ENCODE assay signal across 8 cellular contexts in genomic region chr17:18257747-18258355, GRCh38. TPM values are rescaled to one million over a fixed set of nuclear protein-coding genes. Genes with fewer than 3 reads are reported as not detected.
DNase-seq lines count a peak whose midpoint lies in the region; ATAC-seq and TF ChIP-seq lines count a peak whose summit lies in the region.

No MANE protein-coding gene starts in this region.

- H3K79me2 ChIP-seq in PC-9 (ENCODE audit: low read depth), result peaks cover 51% of the 10 kb centered on the region

- no peaks in the 10 kb centered on the region for H3K27me3 Mint-ChIP-seq in natural killer cell treated with Interleukin-12 subunit alpha and Interleukin-12 subunit beta and Interleukin-15 and Interleukin-18, amount 100 ng/mL, for 72 hours

- peaks cover 38% of the 10 kb centered on the region for H4K20me1 ChIP-seq in PC-9 (ENCODE audit: insufficient read depth)

- BruUV-seq in PC-9 (replicated peaks; lab: Mats Ljungman, UMichigan), result no TSS peak

- peak overlapping the region; percentile 72 for H2AFZ ChIP-seq in PC-9

- 0 to 1% methylated on average over 14 to 15 of the region's 22 CpGs for WGBS in thyroid gland, 2 donors

- H3K4me3 Mint-ChIP-seq in natural killer cell treated with Interleukin-12 subunit alpha and Interleukin-12 subunit beta and Interleukin-15 and Interleukin-18, amount 100 ng/mL, for 72 hours, result peak overlapping the region; percentile 95

- peaks cover 11 to 22% of the 10 kb centered on the region in 2 donors for H3K4me1 Mint-ChIP-seq in natural killer cell treated with Interleukin-12 subunit alpha and Interleukin-12 subunit beta and Interleukin-15 and Interleukin-18, amount 100 ng/mL, for 72 hours (ENCODE audit: low read depth in 2 of 2)

- H3K9me3 ChIP-seq in PC-9 (ENCODE audit: insufficient read depth, low read depth) (no peaks in the 10 kb centered on the region), thyroid gland (no peaks in the 10 kb centered on the region)

- 0 out of 2 replicates have a peak, but pooled peaks have one; percentile 11 for TF ChIP-seq CTCF in PC-9 (conservative IDR thresholded peaks at IDR 0.05)
- no peak for TF ChIP-seq CTCF in fibroblast of villous mesenchyme (IDR thresholded peaks at IDR 0.05; ENCODE audit: insufficient read depth, low read depth, low read length)
- TF ChIP-seq CTCF in thyroid gland (IDR thresholded peaks at IDR 0.05), result no peak

- POLR2A ChIA-PET in PC-9 (lab: Charles Lee; ENCODE audit: unreplicated experiment), result interaction anchor here (0.6 kb wide), 3 partner anchors 67 to 1379 kb away, joined by 3 to 5 read pairs (median 4); no protein-coding TSS in a partner anchor

- TF ChIP-seq POLR2A in thyroid gland (IDR thresholded peaks at IDR 0.05), result peak in 1 of 2 donors; percentile 6

- peak overlapping the region; percentile 79 for H3K4me3 ChIP-seq in GM08714 (ENCODE audit: low read length)
- H3K4me3 ChIP-seq in PC-9, result peak overlapping the region; percentile 77
- H3K4me3 ChIP-seq in fibroblast of villous mesenchyme (ENCODE audit: low read depth, low read length), result peak overlapping the region; percentile 83
- H3K4me3 ChIP-seq in thyroid gland (replicated peaks in 1 of 3), result peak overlapping the region; percentile 38 to 99 (median 62)

- peaks cover 51% of the 10 kb centered on the region for H3F3A ChIP-seq in PC-9 (ENCODE audit: insufficient read depth, low read depth)

- no peaks in the 10 kb centered on the region for H3K9me3 Mint-ChIP-seq in natural killer cell treated with Interleukin-12 subunit alpha and Interleukin-12 subunit beta and Interleukin-15 and Interleukin-18, amount 100 ng/mL, for 72 hours

- H3K36me3 ChIP-seq in PC-9 (ENCODE audit: low read depth) (peaks cover 35% of the 10 kb centered on the region), thyroid gland (peaks cover 24 to 34% of the 10 kb centered on the region in 2 donors)

- DNase-seq in PC-9, result peak; percentile 75 to 88
- DNase-seq in activated gamma-delta T cell (lab: John Stamatoyannopoulos, UW), result peak; percentile 33
- peak; percentile 73 for DNase-seq in fibroblast of villous mesenchyme (ENCODE audit: low read depth)
- peak; percentile 82 for DNase-seq in natural killer cell treated with Interleukin-12 subunit alpha and Interleukin-12 subunit beta and Interleukin-15 and Interleukin-18, amount 100 ng/mL, for 72 hours (ENCODE audit: low spot score)
- peak; percentile 83 for DNase-seq in thyroid gland
- DNase-seq in NCI-H128 (lab: John Stamatoyannopoulos, UW; ENCODE audit: unreplicated experiment), result no peak

- peaks cover 39% of the 10 kb centered on the region for H3K4me1 ChIP-seq in PC-9 (replicated peaks; ENCODE audit: insufficient read depth)
- H3K4me1 ChIP-seq in thyroid gland, result peaks cover 38 to 49% of the 10 kb centered on the region in 2 donors

- H3K27ac Mint-ChIP-seq in natural killer cell treated with Interleukin-12 subunit alpha and Interleukin-12 subunit beta and Interleukin-15 and Interleukin-18, amount 100 ng/mL, for 72 hours, result peak overlapping the region; percentile 74 to 97

- intact Hi-C loops in PC-9 (cut with micrococcal nuclease; ENCODE audit: unreplicated experiment), result loop anchor here (1.0 to 2.0 kb wide), 2 partner anchors 57 to 75 kb away; partner anchors contain the start of genes ALKBH5 and SMCR8
- intact Hi-C loops in thyroid gland (cut with DNase I), result loop anchor here (5.0 kb wide), 1 partner anchor 59 kb away; the partner anchor contains the start of gene SMCR8

- no peaks in the 10 kb centered on the region for H3K36me3 Mint-ChIP-seq in natural killer cell treated with Interleukin-12 subunit alpha and Interleukin-12 subunit beta and Interleukin-15 and Interleukin-18, amount 100 ng/mL, for 72 hours

- CTCF ChIA-PET in PC-9 (lab: Charles Lee), result interaction anchor here (1.3 kb wide), 1 partner anchor 22 kb away, joined by 5 read pairs; no protein-coding TSS in a partner anchor

- H3K27ac ChIP-seq in PC-9 (peak overlapping the region; percentile 96), thyroid gland (peak overlapping the region; percentile 84 to 97 (median 95))

- H3K27me3 ChIP-seq in PC-9 (ENCODE audit: insufficient read depth, low read depth) (no peaks in the 10 kb centered on the region), thyroid gland (no peaks in the 10 kb centered on the region)

- no peaks in the 10 kb centered on the region for H3K9me2 ChIP-seq in PC-9 (ENCODE audit: insufficient read depth)

- peak overlapping the region; percentile 98 for H3K4me2 ChIP-seq in PC-9

- peak; percentile 29 for ATAC-seq in HG03045 (IDR thresholded peaks at IDR 0.05; ENCODE audit: unreplicated experiment)
- ATAC-seq in natural killer cell treated with Interleukin-12 subunit alpha and Interleukin-12 subunit beta and Interleukin-15 and Interleukin-18, amount 100 ng/mL, for 72 hours, result peak; percentile 80 to 81

RNA-seq across cellular contexts. Expression of gene FLII, which starts 0.7 kb away (rescaled TPM):
- total RNA-seq in PC-9 (2021) (430 and 434 TPM in 2 replicates), fibroblast of villous mesenchyme (205 and 244 TPM in 2 replicates), thyroid gland (100 to 1,000 TPM; 231 to 259 (median 241) TPM)
- total RNA-seq in natural killer cell treated with Interleukin-12 subunit alpha and Interleukin-12 subunit beta and Interleukin-15 and Interleukin-18, amount 100 ng/mL, for 72 hours, result 100 to 1,000 TPM; 247 to 285 TPM

RNA-seq across cellular contexts. Expression of gene MIEF2, which starts 2.6 kb away (rescaled TPM):
- 29.6 and 33.0 TPM in 2 replicates for total RNA-seq in PC-9 (2021)
- 16.4 and 18.4 TPM in 2 replicates for total RNA-seq in fibroblast of villous mesenchyme
- 1 to 10 TPM; 6.8 to 8.1 TPM for total RNA-seq in natural killer cell treated with Interleukin-12 subunit alpha and Interleukin-12 subunit beta and Interleukin-15 and Interleukin-18, amount 100 ng/mL, for 72 hours
- 10 to 100 TPM; 25.7 to 47.0 (median 34.9) TPM for total RNA-seq in thyroid gland

RNA-seq across cellular contexts. Expression of gene LLGL1, which starts 32.4 kb away (rescaled TPM):
- total RNA-seq in PC-9 (2021) (44.9 and 57.6 TPM in 2 replicates), fibroblast of villous mesenchyme (44.0 and 49.3 TPM in 2 replicates), thyroid gland (10 to 100 TPM; 14.5 to 19.4 (median 17.5) TPM)
- 10 to 100 TPM; 16.6 to 23.0 TPM for total RNA-seq in natural killer cell treated with Interleukin-12 subunit alpha and Interleukin-12 subunit beta and Interleukin-15 and Interleukin-18, amount 100 ng/mL, for 72 hours

RNA-seq across cellular contexts. Expression of gene TOP3A, which starts 56.9 kb away (rescaled TPM):
- total RNA-seq in PC-9 (2021) (51.2 and 52.2 TPM in 2 replicates), fibroblast of villous mesenchyme (29.0 and 45.8 TPM in 2 replicates), thyroid gland (10 to 100 TPM; 31.3 to 34.5 (median 32.5) TPM)
- total RNA-seq in natural killer cell treated with Interleukin-12 subunit alpha and Interleukin-12 subunit beta and Interleukin-15 and Interleukin-18, amount 100 ng/mL, for 72 hours, result 100 to 1,000 TPM in 1 of 2 donors, 10 to 100 TPM in 1; 65.6 to 144 TPM

RNA-seq across cellular contexts. Expression of gene SMCR8, which starts 57.2 kb away (rescaled TPM):
- total RNA-seq in PC-9 (2021), result 19.5 and 23.8 TPM in 2 replicates
- total RNA-seq in fibroblast of villous mesenchyme, result 17.1 and 21.6 TPM in 2 replicates
- 10 to 100 TPM; 29.1 to 32.1 TPM for total RNA-seq in natural killer cell treated with Interleukin-12 subunit alpha and Interleukin-12 subunit beta and Interleukin-15 and Interleukin-18, amount 100 ng/mL, for 72 hours
- total RNA-seq in thyroid gland, result 10 to 100 TPM; 16.7 to 28.3 (median 19.6) TPM
